ENCODE assay signal across 12 cellular contexts in the genomic region with DNA sequence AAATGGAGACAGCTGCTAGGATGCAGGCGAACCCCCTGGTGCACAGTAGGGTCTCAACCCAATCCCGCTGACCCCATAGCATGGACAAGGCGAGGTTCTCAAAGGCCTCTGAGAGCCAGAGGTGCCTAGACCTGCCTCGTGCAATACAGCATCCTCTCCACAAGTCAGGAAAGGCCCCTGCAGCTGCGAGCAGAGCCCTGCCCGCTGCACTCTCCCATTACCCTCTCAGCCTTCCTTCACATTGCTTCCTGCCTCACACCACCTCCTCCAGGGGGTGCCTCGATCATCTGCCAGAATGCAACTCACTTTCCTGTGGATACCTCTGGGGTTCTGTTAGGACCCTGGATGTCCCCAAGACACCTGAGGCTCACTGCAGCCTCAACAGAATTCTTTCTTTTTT. TPM values are rescaled to one million over a fixed set of nuclear protein-coding genes. Genes with fewer than 3 reads are reported as not detected.
DNase-seq lines count a peak whose midpoint lies in the region; ATAC-seq, FAIRE-seq and TF ChIP-seq lines count a peak whose summit lies in the region.
"Had no signal": no experiment of that assay in that cellular context is flagged by ENCODE, and none has a peak within 500 bp of the region (broad histone marks: within the 10 kb centered on the region; RNA-seq: fewer than 3 reads in every experiment).

No MANE protein-coding gene starts in this region.

- TF ChIP-seq POLR2A in HepG2 (IDR thresholded peaks at IDR 0.05; ENCODE audit: insufficient read depth in 1 of 2, low read depth in 2 of 2, low read length in 2 of 2) (no peak), right lobe of liver (IDR thresholded peaks at IDR 0.05) (no peak)

- peak; percentile 18; the same call in 2 of the 3 replicates for ATAC-seq in HepG2
- no peak for ATAC-seq in right lobe of liver
- ATAC-seq in left cardiac atrium: no peak

- in situ Hi-C loops in HepG2 (cut with HindIII; ENCODE audit: extremely low pct_ligation_motif_present, low pct_unique_long_range_greater_than_20kb): loop anchor here (5.0 kb wide), 1 partner anchor 141 kb away; no protein-coding TSS in a partner anchor

- H3K27me3 ChIP-seq in HepG2 (ENCODE audit: control insufficient read depth in 1 of 2, insufficient read depth in 2 of 2, low read length in 2 of 2) (peaks cover 4 to 36% of the 10 kb centered on the region in 2 experiments; a peak in 4 of 5 replicates), right lobe of liver (no peaks in the 10 kb centered on the region), colonic mucosa (no peaks in the 10 kb centered on the region)
- H3K27me3 ChIP-seq: suprapubic skin had no signal

- H3K4me1 ChIP-seq in HepG2 (ENCODE audit: insufficient read depth, low read length): peaks cover 47% of the 10 kb centered on the region
- peaks cover 0 to 14% (median 6%) of the 10 kb centered on the region in 4 donors for H3K4me1 ChIP-seq in right lobe of liver
- H3K4me1 ChIP-seq in colonic mucosa: peaks cover 8% of the 10 kb centered on the region

- TF ChIP-seq EP300 in HepG2 (IDR thresholded peaks at IDR 0.05; ENCODE audit: low read depth in 2 of 2, low read length in 2 of 2) (no peak), HepG2 (CRISPR knock-in tag; IDR thresholded peaks at IDR 0.05; ENCODE audit: borderline replicate concordance) (no peak)

- 33% methylated on average over 2 of the region's 7 CpGs for WGBS in HepG2 (ENCODE audit: low lambda C conversion rate)
- WGBS in right lobe of liver (ENCODE audit: insufficient coverage, low coverage, low lambda C conversion rate, missing lambda C conversion rate): 50% methylated on average over 1 of the region's 7 CpGs

- no peak for FAIRE-seq in HepG2 (lab: Jason Lieb, UNC)
- FAIRE-seq: colon, TTC549 had no signal

- H3K9me3 ChIP-seq in HepG2 (ENCODE audit: low read length): no peaks in the 10 kb centered on the region
- H3K9me3 ChIP-seq in right lobe of liver: no peaks in the 10 kb centered on the region
- H3K9me3 ChIP-seq in colonic mucosa: no peaks in the 10 kb centered on the region
- H3K9me3 ChIP-seq: suprapubic skin had no signal

- intact Hi-C loops in HepG2 (cut with micrococcal nuclease; ENCODE audit: unreplicated experiment): no loop called here
- intact Hi-C loops in right lobe of liver (cut with DNase I): no loop called here
- intact Hi-C loops in colonic mucosa (cut with DNase I): no loop called here
- intact Hi-C loops in left cardiac atrium (cut with DNase I): no loop called here

- H3K79me2 ChIP-seq in HepG2 (ENCODE audit: insufficient read depth, low read length): no peaks in the 10 kb centered on the region

- H3K4me2 ChIP-seq in HepG2 (ENCODE audit: low read depth, low read length): peak overlapping the region; percentile 58; the same call in 1 of the 2 replicates

- no peaks in the 10 kb centered on the region for H4K20me1 ChIP-seq in HepG2 (ENCODE audit: insufficient read depth, low read length)

- no peak overlapping the region for H3K9ac ChIP-seq in HepG2 (ENCODE audit: insufficient read depth, low read depth, low read length)
- H3K9ac ChIP-seq in colonic mucosa (ENCODE audit: low read depth in 2 of 2, low read length in 2 of 2): peak overlapping the region in 1 of 2 donors; percentile 63

- no peak overlapping the region for H2AFZ ChIP-seq in HepG2 (ENCODE audit: low read length)

- H3K4me3 ChIP-seq in HepG2 (replicated peaks in 1 of 3; ENCODE audit: insufficient read depth in 1 of 3, low read depth in 2 of 3, low read length in 3 of 3) (no peak overlapping the region), right lobe of liver (no peak overlapping the region), colonic mucosa (no peak overlapping the region)
- H3K4me3 ChIP-seq: suprapubic skin had no signal

- H3K27ac ChIP-seq in HepG2 (ENCODE audit: extremely low read length, insufficient read depth, low read length) (no peak overlapping the region), right lobe of liver (no peak overlapping the region), colonic mucosa (peak overlapping the region; percentile 91)
- H3K27ac ChIP-seq: suprapubic skin had no signal

- CTCF ChIA-PET in HepG2 (lab: Yijun Ruan, JAX; ENCODE audit: low intra/inter-chr PET ratio, low total read pairs): interaction anchor here (1.4 to 1.6 kb wide), 2 partner anchors 44 to 144 kb away, joined by 6 to 46 read pairs; no protein-coding TSS in a partner anchor

- TF ChIP-seq CTCF in HepG2 (CRISPR knock-in tag; IDR thresholded peaks at IDR 0.05) (no peak), right lobe of liver (IDR thresholded peaks at IDR 0.05) (no peak), colonic mucosa (IDR thresholded peaks at IDR 0.05) (no peak)

- H3K36me3 ChIP-seq in HepG2 (replicated peaks in 1 of 2; ENCODE audit: control insufficient read depth in 1 of 2, insufficient read depth in 2 of 2, low read length in 2 of 2) (no peaks in the 10 kb centered on the region), right lobe of liver (no peaks in the 10 kb centered on the region), colonic mucosa (no peaks in the 10 kb centered on the region)
- H3K36me3 ChIP-seq: suprapubic skin had no signal

- POLR2A ChIA-PET in HepG2 (lab: Yijun Ruan, JAX): interaction anchor here (0.7 to 1.9 kb wide), 3 partner anchors 8 to 223 kb away, joined by 3 to 5 read pairs (median 5); a partner anchor contains a TSS

- TF ChIP-seq RAD21 in HepG2 (CRISPR knock-in tag; IDR thresholded peaks at IDR 0.05): no peak

- BruUV-seq in HepG2 (replicated peaks; lab: Mats Ljungman, UMichigan): no TSS peak

- no peak for DNase-seq in HepG2 (ENCODE audit: low spot score)
- no peak for DNase-seq in right lobe of liver
- peak; percentile 62 for DNase-seq in NCI-H69 (lab: John Stamatoyannopoulos, UW)
- DNase-seq in colonic mucosa: no peak
- DNase-seq in stimulated activated CD4-positive, alpha-beta T cell treated with anti-CD3 and anti-CD28 coated beads, Interleukin-12 subunit alpha, Interleukin-12 subunit beta, amount 100 ng/mL, for 4 hours: no peak
- no peak for DNase-seq in left cardiac atrium
- DNase-seq in putamen (ENCODE audit: low spot score): no peak
- DNase-seq: hippocampal formation, NCI-H187 treated with DMSO at 0.1 percent for 48 hours had no signal

TF ChIP-seq in HepG2, 621 proteins besides CTCF, POLR2A, EP300 and RAD21:
- no peak for TF ChIP-seq BCL6 (CRISPR knock-in tag; IDR thresholded peaks at IDR 0.05)

RNA-seq across cellular contexts. Expression of a gene that starts 42.8 kb away (rescaled TPM):
- total RNA-seq in HepG2 (2016; rRNA removed; fragmentation: Illumina TruSeq; extraction: Trizol) (23.7 and 25.7 TPM in 2 replicates), right lobe of liver (10 to 100 TPM; 15.4 to 20.5 (median 18.5) TPM), colonic mucosa (10 to 100 TPM; 52.9 to 62.0 TPM), left cardiac atrium (10 to 100 TPM; 13.9 to 18.2 TPM)
- 1.5 TPM in 2 replicates for total RNA-seq in HepG2 (2016; cell fraction: cytosol; rRNA removed; fragmentation: Illumina TruSeq; extraction: Trizol; ENCODE audit: low read depth)
- 23.1 and 26.1 TPM in 2 replicates for total RNA-seq in HepG2 (2016; cell fraction: insoluble cytoplasmic fraction; rRNA removed; fragmentation: Illumina TruSeq; extraction: Trizol)
- 7.4 and 8.3 TPM in 2 replicates for total RNA-seq in HepG2 (2016; cell fraction: membrane; rRNA removed; fragmentation: Illumina TruSeq; extraction: Trizol)
- total RNA-seq in HepG2 (2016; cell fraction: nucleus; rRNA removed; fragmentation: Illumina TruSeq; extraction: Trizol): 19.0 and 20.9 TPM in 2 replicates
- 12.8 and 15.8 TPM in 2 replicates for polyA plus RNA-seq in HepG2 (2011; rRNA removed)
- polyA plus RNA-seq in HepG2 (2011; cell fraction: cytosol; rRNA removed): 12.1 and 14.1 TPM in 2 replicates
- 14.6 and 15.9 TPM in 2 replicates for polyA plus RNA-seq in HepG2 (2011; cell fraction: nucleus; rRNA removed)
- 13.0 and 16.5 TPM in 2 replicates for polyA plus RNA-seq in HepG2 (2012)
- 0.41 and 0.70 TPM in 2 replicates for polyA plus RNA-seq in HepG2 (2016; cell fraction: cytosol; fragmentation: Illumina TruSeq; extraction: Trizol; ENCODE audit: low read depth)
- polyA plus RNA-seq in HepG2 (2016; cell fraction: insoluble cytoplasmic fraction; fragmentation: Illumina TruSeq; extraction: Trizol; ENCODE audit: low read depth): 16.1 and 17.1 TPM in 2 replicates
- 2.3 and 2.6 TPM in 2 replicates for polyA plus RNA-seq in HepG2 (2016; cell fraction: membrane; fragmentation: Illumina TruSeq; extraction: Trizol; ENCODE audit: low read depth)
- polyA plus RNA-seq in HepG2 (2016; cell fraction: nucleus; fragmentation: Illumina TruSeq; extraction: Trizol; ENCODE audit: insufficient read depth, low read depth): 16.7 and 20.2 TPM in 2 replicates
- 35.6 and 52.5 TPM in 2 replicates for polyA minus RNA-seq in HepG2 (2011; rRNA and poly(A)+ RNA removed; ENCODE audit: low replicate concordance)
- polyA minus RNA-seq in HepG2 (2011; cell fraction: cytosol; rRNA and poly(A)+ RNA removed): 20.2 and 25.1 TPM in 2 replicates
- polyA minus RNA-seq in HepG2 (2011; cell fraction: nucleus; rRNA and poly(A)+ RNA removed): 24.6 and 30.6 TPM in 2 replicates
